ENCODE assay signal across 8 cellular contexts in the genomic region with DNA sequence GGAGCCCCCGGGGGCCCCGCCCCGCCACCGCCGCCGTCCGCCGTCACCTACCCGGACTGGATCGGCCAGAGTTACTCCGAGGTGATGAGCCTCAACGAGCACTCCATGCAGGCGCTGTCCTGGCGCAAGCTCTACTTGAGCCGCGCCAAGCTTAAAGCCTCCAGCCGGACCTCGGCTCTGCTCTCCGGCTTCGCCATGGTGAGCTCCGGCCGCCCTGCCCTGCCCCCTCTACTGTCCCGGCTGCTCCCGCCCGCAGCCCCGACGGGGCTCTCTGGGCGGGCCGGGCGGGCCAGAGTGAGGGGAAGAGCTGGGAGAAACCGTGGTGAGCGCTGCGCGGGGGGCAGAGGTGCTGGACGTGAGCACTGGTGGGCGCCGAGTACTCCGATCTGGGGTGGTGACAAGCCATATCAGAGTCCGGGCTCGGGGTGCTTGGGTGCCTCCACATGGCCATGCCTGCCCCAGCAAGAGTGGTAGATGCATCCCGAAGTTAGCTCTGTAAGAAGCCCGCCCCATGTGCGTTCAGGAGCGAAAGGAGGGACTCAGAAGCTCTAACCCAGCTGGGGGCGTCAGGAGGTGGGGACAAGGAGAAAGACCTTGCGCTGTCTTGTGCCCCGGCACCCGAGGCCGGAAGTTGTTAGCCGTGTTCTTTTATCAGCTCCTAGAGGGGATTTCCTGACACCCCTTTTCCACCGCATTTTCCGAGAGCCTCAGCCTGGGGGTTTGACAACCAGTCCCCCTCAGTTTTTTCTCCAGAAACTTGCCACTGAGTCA. TPM values are rescaled to one million over a fixed set of nuclear protein-coding genes. Genes with fewer than 3 reads are reported as not detected.
DNase-seq lines count a peak whose midpoint lies in the region; ATAC-seq lines count a peak whose summit lies in the region.

No MANE protein-coding gene starts in this region.

- ATAC-seq in GM18870 (IDR thresholded peaks at IDR 0.05; ENCODE audit: unreplicated experiment), result peak; percentile 26
- peak; percentile 24 for ATAC-seq in HG03108 (IDR thresholded peaks at IDR 0.05; ENCODE audit: unreplicated experiment)
- ATAC-seq in esophagus mucosa, result peak; percentile 36
- ATAC-seq in naive B cell (ENCODE audit: low read depth in 2 of 2), result peak; percentile 46 to 52
- peak; percentile 65 to 67 for ATAC-seq in stimulated activated naive B cell treated with anti-CD40 and anti-IgM and Interleukin-4, amounts not matched to agents 10 μg/mL and 1 μg/mL and 100 μg/mL, for 72 hours (replicated peaks)

- H3K27me3 Mint-ChIP-seq in naive B cell, result no peaks in the 10 kb centered on the region
- no peaks in the 10 kb centered on the region for H3K27me3 Mint-ChIP-seq in stimulated activated naive B cell treated with anti-CD40 and anti-IgM and Interleukin-4, amounts not matched to agents 10 μg/mL and 1 μg/mL and 100 μg/mL, for 72 hours

- DNase-seq in AG20443 (ENCODE audit: low spot score) (peak; percentile 85), NOMO-1 treated with dmso at 0.1 percent for 144 hours (lab: John Stamatoyannopoulos, UW; ENCODE audit: unreplicated experiment) (peak; percentile 56), naive B cell (peak; percentile 69)
- peak; percentile 87 for DNase-seq in activated T-cell treated with anti-CD3 and anti-CD28 coated beads, Interleukin-2, amount 50 U/mL, for 1 hour
- peak; percentile 83 for DNase-seq in stimulated activated naive B cell treated with anti-CD40 and anti-IgM and Interleukin-4, amounts not matched to agents 10 μg/mL and 1 μg/mL and 100 μg/mL, for 72 hours

- peak overlapping the region; percentile 92 to 100 (median 97) for H3K4me3 Mint-ChIP-seq in naive B cell
- peak overlapping the region; percentile 89 to 94 for H3K4me3 Mint-ChIP-seq in stimulated activated naive B cell treated with anti-CD40 and anti-IgM and Interleukin-4, amounts not matched to agents 10 μg/mL and 1 μg/mL and 100 μg/mL, for 72 hours

- H3K9me3 Mint-ChIP-seq in naive B cell, result no peaks in the 10 kb centered on the region
- H3K9me3 Mint-ChIP-seq in stimulated activated naive B cell treated with anti-CD40 and anti-IgM and Interleukin-4, amounts not matched to agents 10 μg/mL and 1 μg/mL and 100 μg/mL, for 72 hours, result peaks cover 0 to 1% of the 10 kb centered on the region in 2 donors

- H3K36me3 Mint-ChIP-seq in naive B cell, result peaks cover 0 to 7% of the 10 kb centered on the region in 2 donors
- peaks cover 31 to 45% of the 10 kb centered on the region in 2 donors for H3K36me3 Mint-ChIP-seq in stimulated activated naive B cell treated with anti-CD40 and anti-IgM and Interleukin-4, amounts not matched to agents 10 μg/mL and 1 μg/mL and 100 μg/mL, for 72 hours

- H3K4me1 Mint-ChIP-seq in naive B cell, result peaks cover 38 to 64% (median 59%) of the 10 kb centered on the region in 3 donors
- peaks cover 37 to 61% of the 10 kb centered on the region in 2 donors for H3K4me1 Mint-ChIP-seq in stimulated activated naive B cell treated with anti-CD40 and anti-IgM and Interleukin-4, amounts not matched to agents 10 μg/mL and 1 μg/mL and 100 μg/mL, for 72 hours

- H3K27ac Mint-ChIP-seq in naive B cell, result peak overlapping the region; percentile 94 to 99 (median 98)
- peak overlapping the region; percentile 94 for H3K27ac Mint-ChIP-seq in stimulated activated naive B cell treated with anti-CD40 and anti-IgM and Interleukin-4, amounts not matched to agents 10 μg/mL and 1 μg/mL and 100 μg/mL, for 72 hours

RNA-seq across cellular contexts. Expression of gene ORAI1, which starts 0.7 kb away (rescaled TPM):
- total RNA-seq in esophagus mucosa, result 7.3 TPM
- 100 to 1,000 TPM; 130 to 190 (median 161) TPM for polyA plus RNA-seq in naive B cell (ENCODE audit: low read depth in 6 of 6)

RNA-seq across cellular contexts. Expression of gene MORN3, which starts 42.4 kb away (rescaled TPM):
- total RNA-seq in esophagus mucosa, result 0.08 TPM
- polyA plus RNA-seq in naive B cell (ENCODE audit: low read depth in 6 of 6), result under 1 TPM in 5 of 6 donors, not detected in 1; 0.17 to 0.72 (median 0.28) TPM

RNA-seq across cellular contexts. Expression of gene KDM2B, which starts 46.2 kb away (rescaled TPM):
- 20.0 TPM for total RNA-seq in esophagus mucosa
- 10 to 100 TPM; 25.5 to 46.5 (median 31.0) TPM for polyA plus RNA-seq in naive B cell (ENCODE audit: low read depth in 6 of 6)

Comparison
In these comparisons a context has a peak if more than half of its experiments do, and no peak if none do; other contexts are left out.
1. Peak in every context shown above with its lines: DNase-seq and ATAC-seq.